ENCODE assay signal across 1 cellular context in genomic region chr3:128543570-128544174, GRCh38. TPM values are rescaled to one million over a fixed set of nuclear protein-coding genes. Genes with fewer than 3 reads are reported as not detected.
"Had no signal": no experiment of that assay in that cellular context is flagged by ENCODE, and none has a peak within 500 bp of the region (broad histone marks: within the 10 kb centered on the region; RNA-seq: fewer than 3 reads in every experiment).

No MANE protein-coding gene starts in this region.

RNA-seq across cellular contexts. Expression of gene GATA2, which starts 50.7 kb away (rescaled TPM):
- total RNA-seq: OCI-LY7 had no signal
